9 cellular contexts compared by ENCODE assay signal in the genomic region with DNA sequence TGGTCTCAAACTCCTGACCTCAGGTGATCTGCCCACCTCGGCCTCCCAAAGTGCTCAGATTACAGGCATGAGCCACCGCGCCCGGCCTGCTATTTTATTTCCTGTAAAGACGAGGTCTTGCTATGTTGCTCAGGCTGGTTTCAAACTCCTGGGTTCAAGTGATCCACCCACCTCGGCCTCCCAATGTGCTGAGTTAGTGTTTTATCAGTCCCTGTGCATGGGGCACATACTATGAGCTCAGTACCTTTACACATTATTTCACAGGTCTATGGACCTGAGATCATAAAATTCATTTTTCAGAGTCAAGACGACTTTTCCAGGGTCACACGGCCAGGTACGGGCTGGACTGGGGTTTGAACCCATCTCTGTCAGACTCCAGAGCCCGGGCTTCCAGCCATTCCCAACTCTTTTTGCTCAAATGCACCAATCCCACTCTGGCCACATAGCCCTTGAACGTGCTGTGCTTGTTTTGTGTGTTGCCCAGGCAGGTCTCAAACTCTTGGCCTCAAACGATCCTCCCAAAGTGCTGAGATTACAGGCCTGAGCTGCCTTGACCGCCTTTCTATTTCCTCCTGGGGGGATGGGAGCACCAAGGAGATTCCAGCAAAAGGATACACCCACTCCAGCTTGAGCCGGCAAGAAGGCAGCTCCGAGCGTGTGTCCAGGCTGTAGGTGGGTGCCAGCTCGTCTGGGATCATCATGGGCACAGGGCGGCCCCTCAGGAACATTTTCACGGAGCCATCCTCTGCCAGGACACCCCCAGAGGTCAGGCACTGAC. TPM values are rescaled to one million over a fixed set of nuclear protein-coding genes. Genes with fewer than 3 reads are reported as not detected.
A peak's percentile ranks its signal among the peaks of the same experiment; 100 is the strongest.
DNase-seq lines count a peak whose midpoint lies in the region; ATAC-seq and TF ChIP-seq lines count a peak whose summit lies in the region.
"Had no signal": no experiment of that assay in that cellular context is flagged by ENCODE, and none has a peak within 500 bp of the region (broad histone marks: within the 10 kb centered on the region; RNA-seq: fewer than 3 reads in every experiment).

No MANE protein-coding gene starts in this region.

- H3K36me3 Mint-ChIP-seq in glutamatergic neuron (ENCODE audit: unreplicated experiment) = peaks cover 8% of the 10 kb centered on the region
- peaks cover 9 to 24% of the 10 kb centered on the region in 2 donors for H3K36me3 Mint-ChIP-seq in stimulated activated naive B cell treated with anti-CD40 and anti-IgM and Interleukin-4, amounts not matched to agents 10 μg/mL and 1 μg/mL and 100 μg/mL, for 72 hours

- peaks cover 6% of the 10 kb centered on the region for H3K27me3 Mint-ChIP-seq in glutamatergic neuron (ENCODE audit: unreplicated experiment)
- no peaks in the 10 kb centered on the region for H3K27me3 Mint-ChIP-seq in stimulated activated naive B cell treated with anti-CD40 and anti-IgM and Interleukin-4, amounts not matched to agents 10 μg/mL and 1 μg/mL and 100 μg/mL, for 72 hours

- H3K9me3 Mint-ChIP-seq in glutamatergic neuron (ENCODE audit: unreplicated experiment) = peaks cover 5% of the 10 kb centered on the region
- H3K9me3 Mint-ChIP-seq in stimulated activated naive B cell treated with anti-CD40 and anti-IgM and Interleukin-4, amounts not matched to agents 10 μg/mL and 1 μg/mL and 100 μg/mL, for 72 hours = peaks cover 5 to 8% of the 10 kb centered on the region in 2 donors

- peak overlapping the region; percentile 72 for H3K4me3 ChIP-seq in WI38 (ENCODE audit: low read depth, low read length)

- no peak for TF ChIP-seq CTCF in WI38 (IDR thresholded peaks at IDR 0.05; ENCODE audit: low read depth, low read length)
- TF ChIP-seq CTCF in glutamatergic neuron (IDR thresholded peaks at IDR 0.05; ENCODE audit: partially characterized antibody, unreplicated experiment) = no peak

- peaks cover 13% of the 10 kb centered on the region for H3K4me1 Mint-ChIP-seq in glutamatergic neuron (ENCODE audit: low read depth, unreplicated experiment)
- H3K4me1 Mint-ChIP-seq in stimulated activated naive B cell treated with anti-CD40 and anti-IgM and Interleukin-4, amounts not matched to agents 10 μg/mL and 1 μg/mL and 100 μg/mL, for 72 hours = peaks cover 18 to 36% of the 10 kb centered on the region in 2 donors

- DNase-seq in HCEC 1CT (peak; percentile 11), glutamatergic neuron (no peak)
- no peak for DNase-seq in stimulated activated naive B cell treated with anti-CD40 and anti-IgM and Interleukin-4, amounts not matched to agents 10 μg/mL and 1 μg/mL and 100 μg/mL, for 72 hours
- DNase-seq in activated CD4-positive, CD25-positive, alpha-beta regulatory T cell (lab: John Stamatoyannopoulos, UW) = no peak
- no peak for DNase-seq in activated CD4-positive, alpha-beta T cell treated with anti-CD3 and anti-CD28 coated beads for 48 hours
- DNase-seq: gastrocnemius medialis, KG1 had no signal

- H3K4me3 Mint-ChIP-seq in glutamatergic neuron (ENCODE audit: unreplicated experiment) = peak overlapping the region; percentile 88
- H3K4me3 Mint-ChIP-seq in stimulated activated naive B cell treated with anti-CD40 and anti-IgM and Interleukin-4, amounts not matched to agents 10 μg/mL and 1 μg/mL and 100 μg/mL, for 72 hours = peak overlapping the region; percentile 93 to 94

- no peak for ATAC-seq in stimulated activated naive B cell treated with anti-CD40 and anti-IgM and Interleukin-4, amounts not matched to agents 10 μg/mL and 1 μg/mL and 100 μg/mL, for 72 hours (replicated peaks)
- ATAC-seq in GM21723 (IDR thresholded peaks at IDR 0.05; ENCODE audit: unreplicated experiment) = no peak
- ATAC-seq: gastrocnemius medialis had no signal

- no peak overlapping the region for H3K27ac Mint-ChIP-seq in glutamatergic neuron (ENCODE audit: unreplicated experiment)
- H3K27ac Mint-ChIP-seq in stimulated activated naive B cell treated with anti-CD40 and anti-IgM and Interleukin-4, amounts not matched to agents 10 μg/mL and 1 μg/mL and 100 μg/mL, for 72 hours = no peak overlapping the region

RNA-seq across cellular contexts. Expression of gene EML2, which starts 1.1 kb away (rescaled TPM):
- 53.2 TPM for total RNA-seq in glutamatergic neuron (ENCODE audit: unreplicated experiment)

RNA-seq across cellular contexts. Expression of gene GIPR, which starts 29.9 kb away (rescaled TPM):
- total RNA-seq in glutamatergic neuron (ENCODE audit: unreplicated experiment) = 36.4 TPM
- total RNA-seq: gastrocnemius medialis had no signal

RNA-seq across cellular contexts. Expression of gene GPR4, which starts 36.1 kb away (rescaled TPM):
- not detected for total RNA-seq in glutamatergic neuron (ENCODE audit: unreplicated experiment)

RNA-seq across cellular contexts. Expression of gene OPA3, which starts 53.5 kb away (rescaled TPM):
- total RNA-seq in glutamatergic neuron (ENCODE audit: unreplicated experiment) = 10.5 TPM

RNA-seq across cellular contexts. Expression of gene SNRPD2, which starts 53.7 kb away (rescaled TPM):
- 264 TPM for total RNA-seq in glutamatergic neuron (ENCODE audit: unreplicated experiment)
